In the genomic region with DNA sequence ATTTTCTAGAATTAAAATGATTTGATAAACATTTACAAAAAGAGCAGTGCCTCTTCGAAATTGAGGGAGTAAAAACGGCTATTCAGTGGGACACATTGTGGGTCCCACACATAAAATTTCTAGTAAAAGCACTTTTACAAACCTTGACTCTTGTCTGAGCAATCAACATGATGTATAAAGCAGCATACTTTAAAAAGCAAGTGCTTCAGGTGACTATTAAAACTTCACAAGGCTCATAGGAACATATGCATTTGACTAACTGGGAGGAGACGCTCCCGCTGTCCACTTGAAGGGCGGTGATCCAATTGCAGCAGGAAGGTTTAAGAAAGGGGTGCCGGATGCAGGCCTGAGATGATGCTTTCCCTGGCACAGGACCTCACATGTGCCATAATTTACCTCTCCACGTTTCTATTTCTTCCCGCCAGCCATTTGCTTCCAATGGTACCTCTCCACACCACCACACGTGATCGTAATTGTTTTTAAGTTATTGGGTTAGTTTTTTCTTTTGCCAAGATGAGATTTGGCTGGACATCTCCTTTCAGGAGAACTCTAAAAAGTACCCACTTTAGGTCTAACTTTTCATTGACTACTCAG, we compare ENCODE assay signal across 8 cellular contexts. TPM values are rescaled to one million over a fixed set of nuclear protein-coding genes. Genes with fewer than 3 reads are reported as not detected.
DNase-seq lines count a peak whose midpoint lies in the region; ATAC-seq and TF ChIP-seq lines count a peak whose summit lies in the region.

No MANE protein-coding gene starts in this region.

- no peaks in the 10 kb centered on the region for H3K36me3 Mint-ChIP-seq in activated T-helper 17 cell treated with anti-CD3 and anti-CD28 coated beads, Interleukin-2, amount 50 U/mL, for 72 hours (ENCODE audit: low read depth)

- H3K36me3 ChIP-seq in cardiac muscle cell = no peaks in the 10 kb centered on the region
- H3K36me3 ChIP-seq in right atrium auricular region = no peaks in the 10 kb centered on the region
- H3K36me3 ChIP-seq in upper lobe of left lung = no peaks in the 10 kb centered on the region

- H3K27ac ChIP-seq in cardiac muscle cell (no peak overlapping the region), right atrium auricular region (no peak overlapping the region), upper lobe of left lung (no peak overlapping the region)

- H3K4me3 ChIP-seq in cardiac muscle cell = peak overlapping the region; percentile 53
- peak overlapping the region in 1 of 2 donors; percentile 57 for H3K4me3 ChIP-seq in right atrium auricular region
- peak overlapping the region in 3 of 4 donors; percentile 59 to 65 (median 62) for H3K4me3 ChIP-seq in upper lobe of left lung

- TF ChIP-seq CTCF in cardiac muscle cell (IDR thresholded peaks at IDR 0.05; ENCODE audit: low read depth, low read length) = no peak
- TF ChIP-seq CTCF in right atrium auricular region (IDR thresholded peaks at IDR 0.05) = no peak
- TF ChIP-seq CTCF in upper lobe of left lung (IDR thresholded peaks at IDR 0.05) = no peak

- no peaks in the 10 kb centered on the region for H3K9me3 Mint-ChIP-seq in activated T-helper 17 cell treated with anti-CD3 and anti-CD28 coated beads, Interleukin-2, amount 50 U/mL, for 72 hours

- H3K4me3 Mint-ChIP-seq in activated T-helper 17 cell treated with anti-CD3 and anti-CD28 coated beads, Interleukin-2, amount 50 U/mL, for 72 hours = peak overlapping the region; percentile 52

- no peak for ATAC-seq in activated T-helper 17 cell treated with anti-CD3 and anti-CD28 coated beads, Interleukin-2, amount 50 U/mL, for 72 hours (replicated peaks)
- ATAC-seq in upper lobe of left lung (ENCODE audit: low FRiP score in 2 of 2) (no peak), HG03175 (IDR thresholded peaks at IDR 0.05; ENCODE audit: unreplicated experiment) (no peak), GM21825 (IDR thresholded peaks at IDR 0.05; ENCODE audit: unreplicated experiment) (no peak), GM19035 (IDR thresholded peaks at IDR 0.05; ENCODE audit: unreplicated experiment) (no peak)

- no peak for TF ChIP-seq EP300 in upper lobe of left lung (IDR thresholded peaks at IDR 0.05)

- H3K9me3 ChIP-seq in cardiac muscle cell (ENCODE audit: low read depth) (no peaks in the 10 kb centered on the region), right atrium auricular region (no peaks in the 10 kb centered on the region), upper lobe of left lung (no peaks in the 10 kb centered on the region)

- DNase-seq in cardiac muscle cell (ENCODE audit: low read depth in 1 of 2, low spot score in 1 of 2) (no peak), right atrium auricular region (ENCODE audit: low spot score) (no peak), inferior parietal cortex (ENCODE audit: extremely low spot score) (peak; percentile 25), upper lobe of left lung (no peak)

- H3K27ac Mint-ChIP-seq in activated T-helper 17 cell treated with anti-CD3 and anti-CD28 coated beads, Interleukin-2, amount 50 U/mL, for 72 hours = no peak overlapping the region

- 20 to 28% methylated on average over 10 of the region's 10 CpGs for WGBS in upper lobe of left lung, 2 donors

- H3K4me1 ChIP-seq in cardiac muscle cell (ENCODE audit: low read depth) (peaks cover 3% of the 10 kb centered on the region), right atrium auricular region (peaks cover 0 to 28% of the 10 kb centered on the region in 2 donors), upper lobe of left lung (peaks cover 21 to 26% (median 23%) of the 10 kb centered on the region in 4 donors)

- H3K27me3 ChIP-seq in cardiac muscle cell (peaks cover 88% of the 10 kb centered on the region), right atrium auricular region (peaks cover 28% of the 10 kb centered on the region in 2 donors), upper lobe of left lung (peaks cover 0 to 31% (median 10%) of the 10 kb centered on the region in 4 donors)

- peaks cover 57% of the 10 kb centered on the region for H3K27me3 Mint-ChIP-seq in activated T-helper 17 cell treated with anti-CD3 and anti-CD28 coated beads, Interleukin-2, amount 50 U/mL, for 72 hours

- TF ChIP-seq POLR2A in upper lobe of left lung (IDR thresholded peaks at IDR 0.05) = no peak

- no peaks in the 10 kb centered on the region for H3K4me1 Mint-ChIP-seq in activated T-helper 17 cell treated with anti-CD3 and anti-CD28 coated beads, Interleukin-2, amount 50 U/mL, for 72 hours

RNA-seq across cellular contexts. Expression of gene MCTP1, which starts 1.8 kb away (rescaled TPM):
- total RNA-seq in cardiac muscle cell = not detected in 2 replicates
- 1.3 and 1.4 TPM in 2 replicates for polyA plus RNA-seq in cardiac muscle cell
- 10 to 100 TPM in 1 of 2 donors, 1 to 10 TPM in 1; 5.1 to 10.0 TPM for total RNA-seq in right atrium auricular region
- total RNA-seq in activated T-helper 17 cell treated with anti-CD3 and anti-CD28 coated beads, Interleukin-2, amount 50 U/mL, for 72 hours = not detected
- total RNA-seq in upper lobe of left lung = 10 to 100 TPM; 30.4 to 43.8 (median 38.3) TPM
